ENCODE assay signal across 8 cellular contexts in genomic region chr3:114299421-114299820, GRCh38. TPM values are rescaled to one million over a fixed set of nuclear protein-coding genes. Genes with fewer than 3 reads are reported as not detected.
A peak's percentile ranks its signal among the peaks of the same experiment; 100 is the strongest.
DNase-seq lines count a peak whose midpoint lies in the region; ATAC-seq, FAIRE-seq and TF ChIP-seq lines count a peak whose summit lies in the region.

No MANE protein-coding gene starts in this region.

- no TSS peak for BruUV-seq in PC-3 (replicated peaks; lab: Mats Ljungman, UMichigan)

- POLR2A ChIA-PET in PC-3 (lab: Charles Lee; ENCODE audit: unreplicated experiment): no interaction called here

- FAIRE-seq in bronchial epithelial cell (lab: Jason Lieb, UNC): no peak

- H3K36me3 Mint-ChIP-seq in CD14-positive monocyte (no peaks in the 10 kb centered on the region), nephron progenitor cell (ENCODE audit: low read depth) (no peaks in the 10 kb centered on the region)

- peak; percentile 13 for TF ChIP-seq CTCF in CD14-positive monocyte (IDR thresholded peaks at IDR 0.05)
- TF ChIP-seq CTCF in PC-3 (conservative IDR thresholded peaks at IDR 0.05; ENCODE audit: low read depth, low read length): peak; percentile 63
- peak; percentile 44 for TF ChIP-seq CTCF in bronchial epithelial cell (IDR thresholded peaks at IDR 0.05; ENCODE audit: insufficient read depth, low read length, severe bottlenecking)
- no peak for TF ChIP-seq CTCF in nephron progenitor cell (IDR thresholded peaks at IDR 0.05)
- no peak for TF ChIP-seq CTCF in colonic mucosa (IDR thresholded peaks at IDR 0.05)

- H3K4me2 ChIP-seq in GM23248 (ENCODE audit: unreplicated experiment) (no peak overlapping the region), PC-3 (ENCODE audit: low read length) (no peak overlapping the region)

- 71% methylated on average over 13 of the region's 13 CpGs for WGBS in GM23248 (ENCODE audit: low coverage in 1 of 2, low lambda C conversion rate in 2 of 2, missing lambda C conversion rate in 2 of 2), 2 experiments

- DNase-seq in CD14-positive monocyte (ENCODE audit: low spot score) (no peak), GM23248 (peak; percentile 36), PC-3 (peak; percentile 42), bronchial epithelial cell (ENCODE audit: low read depth) (peak; percentile 10), nephron progenitor cell (peak; percentile 11), caudate nucleus (lab: John Stamatoyannopoulos, UW) (no peak), colonic mucosa (no peak)
- no peak for DNase-seq in stimulated activated CD4-positive, alpha-beta T cell treated with anti-CD3 and anti-CD28 coated beads, Interleukin-4, amount 100 ng/mL, for 24 hours

- CTCF ChIA-PET in PC-3 (lab: Charles Lee): interaction anchor here (0.6 kb wide), 1 partner anchor 147 kb away, joined by 3 read pairs; no protein-coding TSS in a partner anchor

- H3K4me1 Mint-ChIP-seq in CD14-positive monocyte (peaks cover 14% of the 10 kb centered on the region), nephron progenitor cell (no peaks in the 10 kb centered on the region)

- in situ Hi-C loops in GM23248 (cut with MboI): no loop called here

- intact Hi-C loops in CD14-positive monocyte (cut with micrococcal nuclease): no loop called here
- intact Hi-C loops in PC-3 (cut with micrococcal nuclease): loop anchor here (1.0 kb wide), 1 partner anchor 147 kb away; no protein-coding TSS in a partner anchor
- intact Hi-C loops in colonic mucosa (cut with DNase I): no loop called here

- H3K27me3 ChIP-seq in GM23248 (replicated peaks; ENCODE audit: insufficient read depth) (no peaks in the 10 kb centered on the region), PC-3 (ENCODE audit: low read length) (peaks cover 12% of the 10 kb centered on the region), bronchial epithelial cell (ENCODE audit: control insufficient read depth, insufficient read depth, low read length) (no peaks in the 10 kb centered on the region), colonic mucosa (no peaks in the 10 kb centered on the region)

- H3K9me3 ChIP-seq in GM23248 (ENCODE audit: low read depth) (no peaks in the 10 kb centered on the region), PC-3 (ENCODE audit: low read length) (no peaks in the 10 kb centered on the region), colonic mucosa (no peaks in the 10 kb centered on the region)

- no peaks in the 10 kb centered on the region for H3K79me2 ChIP-seq in GM23248 (ENCODE audit: insufficient read depth)
- H3K79me2 ChIP-seq in PC-3 (ENCODE audit: low read length): no peaks in the 10 kb centered on the region

- peak; percentile 94 for ATAC-seq in PC-3

- no peak overlapping the region for H3K27ac Mint-ChIP-seq in CD14-positive monocyte
- H3K27ac Mint-ChIP-seq in nephron progenitor cell: no peak overlapping the region

- H2AFZ ChIP-seq in GM23248 (no peak overlapping the region), PC-3 (ENCODE audit: low read length) (no peak overlapping the region)

- no peak overlapping the region for H3K9ac ChIP-seq in GM23248
- no peak overlapping the region for H3K9ac ChIP-seq in PC-3 (ENCODE audit: low read length)
- no peak overlapping the region for H3K9ac ChIP-seq in colonic mucosa (ENCODE audit: low read depth in 2 of 2, low read length in 2 of 2)

- no peaks in the 10 kb centered on the region for H3K9me2 ChIP-seq in GM23248 (ENCODE audit: insufficient read depth)
- H3K9me2 ChIP-seq in PC-3 (replicated peaks; ENCODE audit: low read length): no peaks in the 10 kb centered on the region

- H3K9me3 Mint-ChIP-seq in CD14-positive monocyte: peaks cover 0 to 2% (median 0%) of the 10 kb centered on the region in 7 donors
- no peaks in the 10 kb centered on the region for H3K9me3 Mint-ChIP-seq in nephron progenitor cell

- H3K36me3 ChIP-seq in GM23248 (ENCODE audit: low read depth) (no peaks in the 10 kb centered on the region), PC-3 (ENCODE audit: low read depth, low read length) (no peaks in the 10 kb centered on the region), bronchial epithelial cell (ENCODE audit: control insufficient read depth, insufficient read depth, low read length) (no peaks in the 10 kb centered on the region), colonic mucosa (no peaks in the 10 kb centered on the region)

- H3K4me3 ChIP-seq in GM23248 (no peak overlapping the region), PC-3 (ENCODE audit: low read length) (no peak overlapping the region), bronchial epithelial cell (ENCODE audit: low read depth, low read length) (no peak overlapping the region), colonic mucosa (no peak overlapping the region)

- H3K27me3 Mint-ChIP-seq in CD14-positive monocyte (ENCODE audit: low read depth in 3 of 3) (peaks cover 2 to 9% (median 2%) of the 10 kb centered on the region in 3 donors), nephron progenitor cell (ENCODE audit: low read depth, poor library complexity) (peaks cover 8% of the 10 kb centered on the region)

- H3K4me3 Mint-ChIP-seq in CD14-positive monocyte: peak overlapping the region in 1 of 2 donors; percentile 43
- no peak overlapping the region for H3K4me3 Mint-ChIP-seq in nephron progenitor cell

- H3K27ac ChIP-seq in GM23248 (no peak overlapping the region), PC-3 (ENCODE audit: low read length) (no peak overlapping the region), caudate nucleus (ENCODE audit: low read depth, low read length) (no peak overlapping the region), colonic mucosa (no peak overlapping the region)

- no peaks in the 10 kb centered on the region for H3F3A ChIP-seq in GM23248 (ENCODE audit: insufficient read depth)
- no peaks in the 10 kb centered on the region for H3F3A ChIP-seq in PC-3 (ENCODE audit: low read length, unreplicated experiment)

- H3K4me1 ChIP-seq in GM23248 (ENCODE audit: insufficient read depth): no peaks in the 10 kb centered on the region
- no peaks in the 10 kb centered on the region for H3K4me1 ChIP-seq in PC-3 (ENCODE audit: insufficient read depth, low read length)
- no peaks in the 10 kb centered on the region for H3K4me1 ChIP-seq in colonic mucosa

- H4K20me1 ChIP-seq in GM23248 (ENCODE audit: insufficient read depth) (no peaks in the 10 kb centered on the region), PC-3 (ENCODE audit: low read length) (no peaks in the 10 kb centered on the region)

RNA-seq across cellular contexts. Expression of gene TIGIT, which starts 5.6 kb away (rescaled TPM):
- polyA plus RNA-seq in CD14-positive monocyte (under 1 TPM; 0.28 to 0.49 TPM), GM23248 (2016; fragmentation: Nextera tagmentation; extraction: Ambion mirVana) (not detected in 2 replicates)
- not detected in 2 replicates for total RNA-seq in GM23248 (2014; rRNA removed; shearing (Covaris generic))
- total RNA-seq in PC-3 (2014; rRNA removed) (not detected in 2 replicates), bronchial epithelial cell (not detected in 2 replicates), colonic mucosa (under 1 TPM; 0.37 to 0.40 TPM)

Comparison
In these comparisons a context has a peak if more than half of its experiments do, and no peak if none do; other contexts are left out.
1. DNase-seq: peak in GM23248 (single experiment), PC-3 (single experiment), bronchial epithelial cell (single experiment) and nephron progenitor cell (single experiment); none in CD14-positive monocyte (single experiment), caudate nucleus (0 of 61), colonic mucosa (single experiment) and stimulated activated CD4-positive, alpha-beta T cell treated with anti-CD3 and anti-CD28 coated beads, Interleukin-4, amount 100 ng/mL, for 24 hours (single experiment).
2. CTCF ChIP-seq: peak in CD14-positive monocyte (single experiment), PC-3 (single experiment) and bronchial epithelial cell (single experiment); none in nephron progenitor cell (single experiment) and colonic mucosa (single experiment).